10 cellular contexts compared by ENCODE assay signal in the genomic region with DNA sequence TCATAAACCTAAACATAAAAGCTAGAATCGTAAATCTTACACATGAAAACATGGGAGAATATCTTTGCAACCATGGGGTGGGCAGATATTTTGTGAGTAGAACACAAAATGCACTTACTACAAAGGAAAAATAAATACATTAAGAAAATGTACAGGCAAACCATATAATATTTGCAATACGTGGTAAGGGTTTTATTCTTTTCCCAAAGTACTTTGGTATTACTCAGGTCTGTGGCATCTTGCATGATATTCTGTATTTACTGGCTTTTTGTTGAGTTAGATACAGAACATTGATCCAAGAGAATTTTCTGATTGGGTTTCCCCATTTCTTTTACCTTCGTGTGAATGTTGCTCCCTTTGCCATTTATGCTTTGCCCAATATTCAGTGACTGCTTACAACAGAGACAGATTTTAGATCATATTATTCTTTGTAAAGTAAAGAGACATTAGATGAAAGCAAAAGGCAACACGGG. TPM values are rescaled to one million over a fixed set of nuclear protein-coding genes. Genes with fewer than 3 reads are reported as not detected.
A peak's percentile ranks its signal among the peaks of the same experiment; 100 is the strongest.
DNase-seq lines count a peak whose midpoint lies in the region; ATAC-seq, FAIRE-seq and TF ChIP-seq lines count a peak whose summit lies in the region.
"Had no signal": no experiment of that assay in that cellular context is flagged by ENCODE, and none has a peak within 500 bp of the region (broad histone marks: within the 10 kb centered on the region; RNA-seq: fewer than 3 reads in every experiment).

No MANE protein-coding gene starts in this region.

- H3K36me3 ChIP-seq in SK-N-SH (replicated peaks in 1 of 2; ENCODE audit: control insufficient read depth in 1 of 2, insufficient read depth in 2 of 2, low read length in 1 of 2) (no peaks in the 10 kb centered on the region), esophagus muscularis mucosa (no peaks in the 10 kb centered on the region)

- H3K4me3 ChIP-seq in GM12865 (ENCODE audit: low read depth, low read length): peak overlapping the region; percentile 1
- H3K4me3 ChIP-seq in SK-N-SH (ENCODE audit: low read depth in 2 of 2, low read length in 1 of 2): peak overlapping the region; percentile 30 to 57; a peak in 3 of 4 replicates
- H3K4me3 ChIP-seq in esophagus muscularis mucosa: peak overlapping the region; percentile 46 to 58 (median 54)
- H3K4me3 ChIP-seq in skeletal muscle cell (ENCODE audit: low read depth, low read length): peak overlapping the region; percentile 22

- H3K79me2 ChIP-seq in SK-N-SH (ENCODE audit: insufficient read depth): no peaks in the 10 kb centered on the region

- H3K4me1 ChIP-seq in SK-N-SH (ENCODE audit: control insufficient read depth in 1 of 2, insufficient read depth in 2 of 2, low read depth in 1 of 2, low read length in 1 of 2) (peaks cover 5 to 16% of the 10 kb centered on the region in 2 experiments; a peak in 3 of 4 replicates), esophagus muscularis mucosa (peaks cover 14 to 38% (median 30%) of the 10 kb centered on the region in 4 donors)

- H3K9me3 ChIP-seq in SK-N-SH (no peaks in the 10 kb centered on the region), esophagus muscularis mucosa (no peaks in the 10 kb centered on the region)

- H3K9ac ChIP-seq in SK-N-SH: peak overlapping the region; percentile 68

- no peak for TF ChIP-seq POLR2A in esophagus muscularis mucosa (IDR thresholded peaks at IDR 0.05; ENCODE audit: low read depth)

- no peak for TF ChIP-seq CTCF in GM12865 (IDR thresholded peaks at IDR 0.05; ENCODE audit: insufficient read depth, low read depth, low read length, missing control alignments)
- no peak for TF ChIP-seq CTCF in SK-N-SH (IDR thresholded peaks at IDR 0.05)
- no peak for TF ChIP-seq CTCF in esophagus muscularis mucosa (IDR thresholded peaks at IDR 0.05)

- H3K27ac ChIP-seq in SK-N-SH (ENCODE audit: low read depth in 2 of 2, low read length in 1 of 2) (peak overlapping the region; percentile 65 to 91; a peak in 3 of 4 replicates), esophagus muscularis mucosa (replicated peaks in 1 of 4) (peak overlapping the region; percentile 77 to 88 (median 85))

- H3K27me3 ChIP-seq in SK-N-SH (ENCODE audit: insufficient read depth) (no peaks in the 10 kb centered on the region), esophagus muscularis mucosa (no peaks in the 10 kb centered on the region)

- WGBS in SK-N-SH (ENCODE audit: low lambda C conversion rate): 39% methylated on average over 4 of the region's 4 CpGs
- 37% methylated on average over 4 of the region's 4 CpGs for WGBS in esophagus muscularis mucosa

- POLR2A ChIA-PET in SK-N-SH (lab: Yijun Ruan, JAX): no interaction called here

- H2AFZ ChIP-seq in SK-N-SH (ENCODE audit: low read depth): peak overlapping the region; percentile 85

- no peak for FAIRE-seq in frontal cortex (lab: Jason Lieb, UNC)

- intact Hi-C loops in esophagus muscularis mucosa (cut with DNase I): no loop called here

- peak overlapping the region; percentile 68 for H3K4me2 ChIP-seq in SK-N-SH

- ATAC-seq in HG03521 (IDR thresholded peaks at IDR 0.05; ENCODE audit: unreplicated experiment) (no peak), HG02970 (IDR thresholded peaks at IDR 0.05; ENCODE audit: low FRiP score, unreplicated experiment) (no peak)

- no peak for TF ChIP-seq EP300 in SK-N-SH (IDR thresholded peaks at IDR 0.05; ENCODE audit: borderline replicate concordance in 1 of 2, low read depth in 1 of 2, low read length in 1 of 2)
- TF ChIP-seq EP300 in esophagus muscularis mucosa (IDR thresholded peaks at IDR 0.05): no peak

- H4K20me1 ChIP-seq in SK-N-SH (ENCODE audit: insufficient read depth): no peaks in the 10 kb centered on the region

- DNase-seq in GM12865 (ENCODE audit: low read depth) (no peak), SK-N-SH (no peak), esophagus muscularis mucosa (ENCODE audit: extremely low spot score) (no peak), skeletal muscle cell (ENCODE audit: low read depth) (no peak), occipital lobe (lab: John Stamatoyannopoulos, UW) (no peak), frontal cortex (ENCODE audit: low spot score in 2 of 2) (no peak)
- DNase-seq: activated gamma-delta T cell, NCI-H1694 treated with DMSO at 0.1 percent for 48 hours had no signal

- peaks cover 8% of the 10 kb centered on the region for H3F3A ChIP-seq in SK-N-SH (replicated peaks; ENCODE audit: insufficient read depth)

- CTCF ChIA-PET in SK-N-SH (lab: Yijun Ruan, JAX): interaction anchor here (0.7 to 1.2 kb wide), 3 partner anchors 8 to 531 kb away, joined by 3 read pairs; no protein-coding TSS in a partner anchor

- H3K9me2 ChIP-seq in SK-N-SH: no peaks in the 10 kb centered on the region

- no peak for TF ChIP-seq RAD21 in SK-N-SH (IDR thresholded peaks at IDR 0.05; ENCODE audit: low read length)

TF ChIP-seq in SK-N-SH, 30 proteins besides CTCF, POLR2A, EP300 and RAD21:
- TF ChIP-seq RCOR1 (IDR thresholded peaks at IDR 0.05; ENCODE audit: low read length) (no peak), GATA2 (CRISPR knock-in tag; IDR thresholded peaks at IDR 0.05) (no peak), NFIC (IDR thresholded peaks at IDR 0.05; ENCODE audit: borderline replicate concordance) (no peak), RXRA (IDR thresholded peaks at IDR 0.05; ENCODE audit: borderline replicate concordance, low read depth) (no peak), TAF1 (IDR thresholded peaks at IDR 0.05; ENCODE audit: borderline replicate concordance, low read depth, low read length) (no peak), FOSL2 (IDR thresholded peaks at IDR 0.05; ENCODE audit: borderline replicate concordance, low read depth) (no peak), ELF1 (IDR thresholded peaks at IDR 0.05) (no peak), JUND (IDR thresholded peaks at IDR 0.05) (no peak), SIN3A (IDR thresholded peaks at IDR 0.05; ENCODE audit: borderline replicate concordance, low read depth, low read length) (no peak)
- TF ChIP-seq, protein P1, sequence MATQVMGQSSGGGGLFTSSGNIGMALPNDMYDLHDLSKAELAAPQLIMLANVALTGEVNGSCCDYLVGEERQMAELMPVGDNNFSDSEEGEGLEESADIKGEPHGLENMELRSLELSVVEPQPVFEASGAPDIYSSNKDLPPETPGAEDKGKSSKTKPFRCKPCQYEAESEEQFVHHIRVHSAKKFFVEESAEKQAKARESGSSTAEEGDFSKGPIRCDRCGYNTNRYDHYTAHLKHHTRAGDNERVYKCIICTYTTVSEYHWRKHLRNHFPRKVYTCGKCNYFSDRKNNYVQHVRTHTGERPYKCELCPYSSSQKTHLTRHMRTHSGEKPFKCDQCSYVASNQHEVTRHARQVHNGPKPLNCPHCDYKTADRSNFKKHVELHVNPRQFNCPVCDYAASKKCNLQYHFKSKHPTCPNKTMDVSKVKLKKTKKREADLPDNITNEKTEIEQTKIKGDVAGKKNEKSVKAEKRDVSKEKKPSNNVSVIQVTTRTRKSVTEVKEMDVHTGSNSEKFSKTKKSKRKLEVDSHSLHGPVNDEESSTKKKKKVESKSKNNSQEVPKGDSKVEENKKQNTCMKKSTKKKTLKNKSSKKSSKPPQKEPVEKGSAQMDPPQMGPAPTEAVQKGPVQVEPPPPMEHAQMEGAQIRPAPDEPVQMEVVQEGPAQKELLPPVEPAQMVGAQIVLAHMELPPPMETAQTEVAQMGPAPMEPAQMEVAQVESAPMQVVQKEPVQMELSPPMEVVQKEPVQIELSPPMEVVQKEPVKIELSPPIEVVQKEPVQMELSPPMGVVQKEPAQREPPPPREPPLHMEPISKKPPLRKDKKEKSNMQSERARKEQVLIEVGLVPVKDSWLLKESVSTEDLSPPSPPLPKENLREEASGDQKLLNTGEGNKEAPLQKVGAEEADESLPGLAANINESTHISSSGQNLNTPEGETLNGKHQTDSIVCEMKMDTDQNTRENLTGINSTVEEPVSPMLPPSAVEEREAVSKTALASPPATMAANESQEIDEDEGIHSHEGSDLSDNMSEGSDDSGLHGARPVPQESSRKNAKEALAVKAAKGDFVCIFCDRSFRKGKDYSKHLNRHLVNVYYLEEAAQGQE (IDR thresholded peaks at IDR 0.05; ENCODE audit: low read depth, low read length): no peak
- TF ChIP-seq, protein P2, sequence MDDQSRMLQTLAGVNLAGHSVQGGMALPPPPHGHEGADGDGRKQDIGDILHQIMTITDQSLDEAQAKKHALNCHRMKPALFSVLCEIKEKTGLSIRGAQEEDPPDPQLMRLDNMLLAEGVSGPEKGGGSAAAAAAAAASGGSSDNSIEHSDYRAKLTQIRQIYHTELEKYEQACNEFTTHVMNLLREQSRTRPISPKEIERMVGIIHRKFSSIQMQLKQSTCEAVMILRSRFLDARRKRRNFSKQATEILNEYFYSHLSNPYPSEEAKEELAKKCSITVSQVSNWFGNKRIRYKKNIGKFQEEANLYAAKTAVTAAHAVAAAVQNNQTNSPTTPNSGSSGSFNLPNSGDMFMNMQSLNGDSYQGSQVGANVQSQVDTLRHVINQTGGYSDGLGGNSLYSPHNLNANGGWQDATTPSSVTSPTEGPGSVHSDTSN (IDR thresholded peaks at IDR 0.05): no peak
- TF ChIP-seq, protein P3, sequence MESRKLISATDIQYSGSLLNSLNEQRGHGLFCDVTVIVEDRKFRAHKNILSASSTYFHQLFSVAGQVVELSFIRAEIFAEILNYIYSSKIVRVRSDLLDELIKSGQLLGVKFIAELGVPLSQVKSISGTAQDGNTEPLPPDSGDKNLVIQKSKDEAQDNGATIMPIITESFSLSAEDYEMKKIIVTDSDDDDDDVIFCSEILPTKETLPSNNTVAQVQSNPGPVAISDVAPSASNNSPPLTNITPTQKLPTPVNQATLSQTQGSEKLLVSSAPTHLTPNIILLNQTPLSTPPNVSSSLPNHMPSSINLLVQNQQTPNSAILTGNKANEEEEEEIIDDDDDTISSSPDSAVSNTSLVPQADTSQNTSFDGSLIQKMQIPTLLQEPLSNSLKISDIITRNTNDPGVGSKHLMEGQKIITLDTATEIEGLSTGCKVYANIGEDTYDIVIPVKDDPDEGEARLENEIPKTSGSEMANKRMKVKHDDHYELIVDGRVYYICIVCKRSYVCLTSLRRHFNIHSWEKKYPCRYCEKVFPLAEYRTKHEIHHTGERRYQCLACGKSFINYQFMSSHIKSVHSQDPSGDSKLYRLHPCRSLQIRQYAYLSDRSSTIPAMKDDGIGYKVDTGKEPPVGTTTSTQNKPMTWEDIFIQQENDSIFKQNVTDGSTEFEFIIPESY (IDR thresholded peaks at IDR 0.05; ENCODE audit: borderline replicate concordance, low read depth): no peak

RNA-seq across cellular contexts. Expression of a gene that starts 33.0 kb away (rescaled TPM):
- 24.0 and 33.4 TPM in 2 replicates for polyA plus RNA-seq in SK-N-SH (2012; rRNA removed)
- polyA plus RNA-seq in SK-N-SH (2012; cell fraction: cytosol; rRNA removed): 29.4 and 31.9 TPM in 2 replicates
- 55.1 and 63.8 TPM in 2 replicates for polyA plus RNA-seq in SK-N-SH (2012; cell fraction: nucleus; rRNA removed)
- 10 to 100 TPM; 33.6 to 44.9 (median 38.4) TPM for total RNA-seq in esophagus muscularis mucosa
- 22.3 TPM for total RNA-seq in occipital lobe
- 19.6 TPM for total RNA-seq in frontal cortex

Comparison
In these comparisons a context has a peak if more than half of its experiments do, and no peak if none do; other contexts are left out.
1. H3K4me3 ChIP-seq: peak in every context shown above with its lines; median percentile 54 in esophagus muscularis mucosa; 44 in SK-N-SH; 22 in skeletal muscle cell; 1 in GM12865.